ENCODE assay signal across 11 cellular contexts in the genomic region with DNA sequence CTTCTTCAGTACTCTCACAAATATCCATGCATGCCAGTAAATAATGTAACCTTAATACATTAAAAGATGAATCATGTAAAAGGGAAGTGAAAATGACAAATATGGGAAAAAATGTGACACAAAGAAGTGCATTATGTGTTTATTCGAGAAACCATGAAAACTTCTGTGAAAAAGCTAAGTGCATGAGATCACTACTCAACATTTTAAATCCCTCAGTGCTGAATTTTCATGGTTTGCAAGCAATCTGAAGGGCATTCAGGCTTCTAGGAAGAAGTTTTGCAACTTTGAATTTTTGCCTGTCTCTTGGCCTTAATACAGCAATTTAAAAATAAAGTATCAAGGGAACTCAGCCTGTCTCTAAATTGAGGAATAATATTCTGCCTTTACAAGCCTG.
A peak's percentile ranks its signal among the peaks of the same experiment; 100 is the strongest.
DNase-seq lines count a peak whose midpoint lies in the region; ATAC-seq, FAIRE-seq and TF ChIP-seq lines count a peak whose summit lies in the region.
"Had no signal": no experiment of that assay in that cellular context is flagged by ENCODE, and none has a peak within 500 bp of the region (broad histone marks: within the 10 kb centered on the region; RNA-seq: fewer than 3 reads in every experiment).

No MANE protein-coding gene starts in this region.

- intact Hi-C loops in right lobe of liver (cut with DNase I) = no loop called here
- intact Hi-C loops in HepG2 (cut with micrococcal nuclease; ENCODE audit: unreplicated experiment) = no loop called here
- intact Hi-C loops in right cardiac atrium (cut with DNase I) = no loop called here
- intact Hi-C loops in upper lobe of right lung (cut with DNase I) = no loop called here
- intact Hi-C loops in dorsolateral prefrontal cortex (cut with DNase I) = no loop called here

- BruUV-seq in HepG2 (replicated peaks; lab: Mats Ljungman, UMichigan) = no TSS peak

- H3K27ac ChIP-seq in right lobe of liver = peak overlapping the region in 2 of 3 donors; percentile 15 to 45
- no peak overlapping the region for H3K27ac ChIP-seq in HepG2 (ENCODE audit: extremely low read length, insufficient read depth, low read length)
- H3K27ac ChIP-seq in right cardiac atrium (ENCODE audit: low read length) = no peak overlapping the region
- H3K27ac ChIP-seq in upper lobe of right lung = peak overlapping the region; percentile 56
- H3K27ac ChIP-seq in dorsolateral prefrontal cortex = no peak overlapping the region

- H3K4me3 ChIP-seq in right lobe of liver (no peak overlapping the region), HepG2 (replicated peaks in 1 of 3; ENCODE audit: insufficient read depth in 1 of 3, low read depth in 2 of 3, low read length in 3 of 3) (no peak overlapping the region), right cardiac atrium (ENCODE audit: low read length) (no peak overlapping the region), upper lobe of right lung (no peak overlapping the region), dorsolateral prefrontal cortex (no peak overlapping the region)
- H3K4me3 ChIP-seq: stomach had no signal

- H3K9me3 ChIP-seq in right lobe of liver = no peaks in the 10 kb centered on the region
- H3K9me3 ChIP-seq in HepG2 (ENCODE audit: low read length) = no peaks in the 10 kb centered on the region
- no peaks in the 10 kb centered on the region for H3K9me3 ChIP-seq in right cardiac atrium (ENCODE audit: control insufficient read depth, low read length)
- H3K9me3 ChIP-seq in upper lobe of right lung = no peaks in the 10 kb centered on the region
- H3K9me3 ChIP-seq: stomach had no signal

- in situ Hi-C loops in HepG2 (cut with HindIII; ENCODE audit: extremely low pct_ligation_motif_present, low pct_unique_long_range_greater_than_20kb) = no loop called here

- no peaks in the 10 kb centered on the region for H3K79me2 ChIP-seq in HepG2 (ENCODE audit: insufficient read depth, low read length)

- no peak for TF ChIP-seq EP300 in HepG2 (IDR thresholded peaks at IDR 0.05; ENCODE audit: low read depth in 2 of 2, low read length in 2 of 2)
- TF ChIP-seq EP300 in HepG2 (CRISPR knock-in tag; IDR thresholded peaks at IDR 0.05; ENCODE audit: borderline replicate concordance) = no peak

- no peak for TF ChIP-seq CTCF in right lobe of liver (IDR thresholded peaks at IDR 0.05)
- TF ChIP-seq CTCF in HepG2 (CRISPR knock-in tag; IDR thresholded peaks at IDR 0.05) = no peak
- no peak for TF ChIP-seq CTCF in upper lobe of right lung (IDR thresholded peaks at IDR 0.05)
- TF ChIP-seq CTCF in dorsolateral prefrontal cortex (IDR thresholded peaks at IDR 0.05 in 54 of 56, conservative IDR thresholded peaks at IDR 0.05 in 2 of 56; ENCODE audit: low read depth in 1 of 56, partially characterized antibody in 56 of 56) = no peak

- no peak for TF ChIP-seq POLR2A in right lobe of liver (IDR thresholded peaks at IDR 0.05)
- TF ChIP-seq POLR2A in HepG2 (IDR thresholded peaks at IDR 0.05; ENCODE audit: insufficient read depth in 1 of 2, low read depth in 2 of 2, low read length in 2 of 2) = no peak

- no peak for TF ChIP-seq RAD21 in HepG2 (CRISPR knock-in tag; IDR thresholded peaks at IDR 0.05)

- DNase-seq in right lobe of liver (no peak), HepG2 (ENCODE audit: low spot score) (no peak), amniotic epithelial cell (ENCODE audit: low read depth) (peak; percentile 90), right cardiac atrium (no peak), upper lobe of right lung (no peak), dorsolateral prefrontal cortex (no peak)
- DNase-seq in stimulated activated CD4-positive, alpha-beta T cell treated with anti-CD3 and anti-CD28 coated beads, Interleukin-1b, Interleukin-23, amount 100 ng/mL, for 48 hours = no peak
- DNase-seq: CD4-positive, CD25-positive, alpha-beta regulatory T cell; NCI-H1105 treated with DMSO at 0.1 percent for 48 hours; stomach had no signal

- H2AFZ ChIP-seq in HepG2 (ENCODE audit: low read length) = no peak overlapping the region

- H3K36me3 ChIP-seq in right lobe of liver = no peaks in the 10 kb centered on the region
- H3K36me3 ChIP-seq in HepG2 (replicated peaks in 1 of 2; ENCODE audit: control insufficient read depth in 1 of 2, insufficient read depth in 2 of 2, low read length in 2 of 2) = no peaks in the 10 kb centered on the region
- H3K36me3 ChIP-seq in upper lobe of right lung = no peaks in the 10 kb centered on the region
- H3K36me3 ChIP-seq: stomach had no signal

- 54% methylated on average over 1 of the region's 1 CpG for WGBS in right lobe of liver (ENCODE audit: insufficient coverage, low coverage, low lambda C conversion rate, missing lambda C conversion rate)
- 6% methylated on average over 1 of the region's 1 CpG for WGBS in HepG2 (ENCODE audit: low lambda C conversion rate)
- WGBS in right cardiac atrium = 32% methylated on average over 1 of the region's 1 CpG

- POLR2A ChIA-PET in HepG2 (lab: Yijun Ruan, JAX) = no interaction called here

- H3K4me1 ChIP-seq in right lobe of liver = peaks cover 0 to 5% (median 0%) of the 10 kb centered on the region in 4 donors
- no peaks in the 10 kb centered on the region for H3K4me1 ChIP-seq in HepG2 (ENCODE audit: insufficient read depth, low read length)
- H3K4me1 ChIP-seq in right cardiac atrium (ENCODE audit: control insufficient read depth, insufficient read depth, low read length) = peaks cover 3% of the 10 kb centered on the region
- peaks cover 8% of the 10 kb centered on the region for H3K4me1 ChIP-seq in upper lobe of right lung

- FAIRE-seq in HepG2 (lab: Jason Lieb, UNC) = no peak

- H4K20me1 ChIP-seq in HepG2 (ENCODE audit: insufficient read depth, low read length) = no peaks in the 10 kb centered on the region

- no peak overlapping the region for H3K4me2 ChIP-seq in HepG2 (ENCODE audit: low read depth, low read length)

- CTCF ChIA-PET in HepG2 (lab: Yijun Ruan, JAX; ENCODE audit: low intra/inter-chr PET ratio, low total read pairs) = no interaction called here

- no peaks in the 10 kb centered on the region for H3K27me3 ChIP-seq in right lobe of liver
- H3K27me3 ChIP-seq in HepG2 (ENCODE audit: control insufficient read depth in 1 of 2, insufficient read depth in 2 of 2, low read length in 2 of 2) = no peaks in the 10 kb centered on the region; a peak in 1 of 5 replicates
- no peaks in the 10 kb centered on the region for H3K27me3 ChIP-seq in right cardiac atrium (ENCODE audit: control insufficient read depth, insufficient read depth)
- H3K27me3 ChIP-seq in upper lobe of right lung = no peaks in the 10 kb centered on the region
- H3K27me3 ChIP-seq in dorsolateral prefrontal cortex = peaks cover 0 to 8% (median 0%) of the 10 kb centered on the region in 45 donors
- H3K27me3 ChIP-seq: stomach had no signal

- ATAC-seq in right lobe of liver (peak in 3 of 4 donors; percentile 6 to 59 (median 42)), HepG2 (no peak), right cardiac atrium (peak; percentile 66), upper lobe of right lung (no peak), GM21576 (IDR thresholded peaks at IDR 0.05; ENCODE audit: unreplicated experiment) (no peak)

- no peak overlapping the region for H3K9ac ChIP-seq in HepG2 (ENCODE audit: insufficient read depth, low read depth, low read length)

TF ChIP-seq in HepG2, 621 proteins besides CTCF, POLR2A, EP300 and RAD21:
- TF ChIP-seq, protein P1, sequence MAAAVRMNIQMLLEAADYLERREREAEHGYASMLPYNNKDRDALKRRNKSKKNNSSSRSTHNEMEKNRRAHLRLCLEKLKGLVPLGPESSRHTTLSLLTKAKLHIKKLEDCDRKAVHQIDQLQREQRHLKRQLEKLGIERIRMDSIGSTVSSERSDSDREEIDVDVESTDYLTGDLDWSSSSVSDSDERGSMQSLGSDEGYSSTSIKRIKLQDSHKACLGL (CRISPR knock-in tag; IDR thresholded peaks at IDR 0.05) = no peak
- TF ChIP-seq ZNF713 (CRISPR knock-in tag; IDR thresholded peaks at IDR 0.05) (no peak), PAX8 (CRISPR knock-in tag; IDR thresholded peaks at IDR 0.05; ENCODE audit: borderline replicate concordance) (no peak)

Comparison
In these comparisons a context has a peak if more than half of its experiments do, and no peak if none do; other contexts are left out.
1. ATAC-seq: peak in right lobe of liver (3 of 4) and right cardiac atrium (2 of 2); none in HepG2 (single experiment), upper lobe of right lung (single experiment) and GM21576 (single experiment).
2. H3K27ac ChIP-seq: peak in right lobe of liver (2 of 3) and upper lobe of right lung (single experiment); none in HepG2 (single experiment), right cardiac atrium (single experiment) and dorsolateral prefrontal cortex (0 of 59).